Comparison of ENCODE assay signal across 15 cellular contexts in genomic region chr12:107277850-107278249, GRCh38.
DNase-seq lines count a peak whose midpoint lies in the region; ATAC-seq and TF ChIP-seq lines count a peak whose summit lies in the region.
"Had no signal": no experiment of that assay in that cellular context is flagged by ENCODE, and none has a peak within 500 bp of the region (broad histone marks: within the 10 kb centered on the region; RNA-seq: fewer than 3 reads in every experiment).

No MANE protein-coding gene starts in this region.

- in situ Hi-C loops in IMR-90 (cut with MboI; ENCODE audit: low sequenced_read_pairs) (no loop called here), astrocyte of the cerebellum (cut with HindIII; ENCODE audit: low sequenced_read_pairs) (no loop called here)

- H3K4me3 Mint-ChIP-seq in H9: no peak overlapping the region
- H3K4me3 Mint-ChIP-seq: activated T-helper 1 cell treated with anti-CD3 and anti-CD28 coated beads, Interleukin-12 subunit alpha, Interleukin-12 subunit beta, Interleukin-2, Interleukin-4 antibody, amounts not matched to agents 30 ng/mL and 10 ng/mL and 1 ng/mL, durations not matched to agents 14 hours and 24 hours and 36 hours; natural killer cell treated with Interleukin-12 subunit alpha and Interleukin-12 subunit beta and Interleukin-15 and Interleukin-18, amount 100 ng/mL, for 72 hours had no signal

- no peak for TF ChIP-seq POLR2A in IMR-90 (IDR thresholded peaks at IDR 0.05; ENCODE audit: low read depth, low read length)

- no peak overlapping the region for H3K18ac ChIP-seq in IMR-90 (ENCODE audit: low read depth, low read length)
- no peak overlapping the region for H3K18ac ChIP-seq in H9 (ENCODE audit: insufficient read length, low read depth, low read length)

- H2BK15ac ChIP-seq in IMR-90 (ENCODE audit: low read depth, low read length) (no peak overlapping the region), H9 (ENCODE audit: low read depth, low read length) (no peak overlapping the region)

- H3K27me3 Mint-ChIP-seq in H9 (ENCODE audit: low read depth): no peaks in the 10 kb centered on the region; the same call in 1 of the 2 replicates

- dilution Hi-C loops in IMR-90 (cut with HindIII; ENCODE audit: low sequenced_read_pairs, unreplicated experiment): no loop called here

- H3K9me3 ChIP-seq in IMR-90 (ENCODE audit: control insufficient read depth, insufficient read depth, low read length) (no peaks in the 10 kb centered on the region), aorta (ENCODE audit: control insufficient read depth, low read length) (peaks cover 5% of the 10 kb centered on the region), H9 (ENCODE audit: control insufficient read depth, low read depth, low read length) (no peaks in the 10 kb centered on the region)
- H3K9me3 ChIP-seq: upper lobe of right lung had no signal

- ATAC-seq in IMR-90 (ENCODE audit: low read depth) (no peak; the same call in 1 of the 2 replicates), aorta (ENCODE audit: low FRiP score) (no peak), GM21381 (IDR thresholded peaks at IDR 0.05; ENCODE audit: unreplicated experiment) (no peak)
- ATAC-seq: natural killer cell treated with Interleukin-12 subunit alpha and Interleukin-12 subunit beta and Interleukin-15 and Interleukin-18, amount 100 ng/mL, for 72 hours; upper lobe of right lung had no signal

- intact Hi-C loops in IMR-90 (cut with micrococcal nuclease) (no loop called here), aorta (cut with DNase I) (no loop called here)

- no peak overlapping the region for H3T11ph ChIP-seq in H9 (ENCODE audit: low read length)

- H2BK20ac ChIP-seq in IMR-90 (ENCODE audit: low read depth, low read length): no peak overlapping the region
- no peak overlapping the region for H2BK20ac ChIP-seq in H9 (ENCODE audit: low read depth, low read length, poor library complexity, severe bottlenecking)

- no peak for TF ChIP-seq RAD21 in IMR-90 (IDR thresholded peaks at IDR 0.05; ENCODE audit: low read length)

- DNase-seq in AG04449 (ENCODE audit: low read depth, low spot score): peak; percentile 16
- peak; percentile 84 for DNase-seq in IMR-90
- DNase-seq in astrocyte of the cerebellum (ENCODE audit: low read depth): peak; percentile 61
- peak; percentile 73 for DNase-seq in iris pigment epithelial cell (ENCODE audit: low read depth)
- DNase-seq in aorta: no peak
- no peak for DNase-seq in stimulated activated CD8-positive, alpha-beta memory T cell treated with anti-CD3 and anti-CD28 coated beads, Interleukin-4, amount 100 ng/mL, for 48 hours
- no peak for DNase-seq in H9
- DNase-seq: activated CD4-positive, alpha-beta T cell treated with anti-CD3 and anti-CD28 coated beads for 48 hours; small intestine; upper lobe of right lung had no signal

- H4K20me1 ChIP-seq in IMR-90 (ENCODE audit: insufficient read depth, low read length): no peaks in the 10 kb centered on the region
- no peaks in the 10 kb centered on the region for H4K20me1 ChIP-seq in H9 (ENCODE audit: control insufficient read depth, insufficient read depth, insufficient read length)
- H4K20me1 ChIP-seq: BLaER1 had no signal

- H3K9me3 Mint-ChIP-seq in H9: no peaks in the 10 kb centered on the region; a peak in 1 of 5 replicates
- H3K9me3 Mint-ChIP-seq: activated T-helper 1 cell treated with anti-CD3 and anti-CD28 coated beads, Interleukin-12 subunit alpha, Interleukin-12 subunit beta, Interleukin-2, Interleukin-4 antibody, amounts not matched to agents 30 ng/mL and 10 ng/mL and 1 ng/mL, durations not matched to agents 14 hours and 24 hours and 36 hours; natural killer cell treated with Interleukin-12 subunit alpha and Interleukin-12 subunit beta and Interleukin-15 and Interleukin-18, amount 100 ng/mL, for 72 hours had no signal

- H4K5ac ChIP-seq in IMR-90 (ENCODE audit: low read depth, low read length) (no peak overlapping the region; the same call in 1 of the 2 replicates), H9 (ENCODE audit: insufficient read length, low read depth, low read length) (no peak overlapping the region)

- H4K91ac ChIP-seq in IMR-90 (ENCODE audit: insufficient read depth, low read depth, low read length) (no peak overlapping the region), H9 (ENCODE audit: insufficient read length, low read depth, low read length) (no peak overlapping the region)

- no peak overlapping the region for H3K56ac ChIP-seq in IMR-90 (ENCODE audit: extremely low read depth, insufficient read depth, low read length)
- H3K56ac ChIP-seq in H9 (ENCODE audit: insufficient read length, low read depth, low read length): no peak overlapping the region

- no peaks in the 10 kb centered on the region for H3K36me3 ChIP-seq in IMR-90 (ENCODE audit: control insufficient read depth, insufficient read depth, low read length)
- H3K36me3 ChIP-seq in aorta (ENCODE audit: control insufficient read depth in 1 of 2, insufficient read depth in 2 of 2, low read length in 1 of 2): no peaks in the 10 kb centered on the region
- H3K36me3 ChIP-seq: BLaER1, cardiac muscle cell, upper lobe of right lung had no signal

- H3K9ac ChIP-seq in IMR-90 (ENCODE audit: low read depth, low read length): no peak overlapping the region
- no peak overlapping the region for H3K9ac ChIP-seq in H9 (ENCODE audit: extremely low read depth, insufficient read length, low read length)
- H3K9ac ChIP-seq: BLaER1 had no signal

- H3K4ac ChIP-seq in IMR-90 (ENCODE audit: low read depth, low read length) (no peak overlapping the region), H9 (ENCODE audit: low read depth, low read length) (no peak overlapping the region)

- H3K27ac ChIP-seq in IMR-90 (ENCODE audit: insufficient read depth, low read length) (no peak overlapping the region), aorta (ENCODE audit: low read depth in 1 of 2, low read length in 2 of 2) (no peak overlapping the region), H9 (ENCODE audit: insufficient read length, low read depth, low read length) (no peak overlapping the region)
- H3K27ac ChIP-seq: BLaER1, cardiac muscle cell, upper lobe of right lung had no signal

- no peaks in the 10 kb centered on the region for H3K27me3 ChIP-seq in IMR-90 (ENCODE audit: control insufficient read depth, insufficient read depth, low read length)
- no peaks in the 10 kb centered on the region for H3K27me3 ChIP-seq in aorta (ENCODE audit: control insufficient read depth in 1 of 2, insufficient read depth in 2 of 2, low read length in 1 of 2)
- no peaks in the 10 kb centered on the region for H3K27me3 ChIP-seq in H9 (ENCODE audit: insufficient read depth, low read length)
- H3K27me3 ChIP-seq: BLaER1, cardiac muscle cell, upper lobe of right lung had no signal

- TF ChIP-seq CTCF in AG04449 (IDR thresholded peaks at IDR 0.05; ENCODE audit: insufficient read depth, low read length, missing control alignments): no peak
- no peak for TF ChIP-seq CTCF in IMR-90 (conservative IDR thresholded peaks at IDR 0.05; ENCODE audit: low read depth, low read length)
- TF ChIP-seq CTCF in astrocyte of the cerebellum (IDR thresholded peaks at IDR 0.05; ENCODE audit: low read depth, low read length, missing control alignments): no peak
- no peak for TF ChIP-seq CTCF in H9 (conservative IDR thresholded peaks at IDR 0.05)

- no peak overlapping the region for H3K23ac ChIP-seq in IMR-90 (ENCODE audit: low read depth, low read length)
- no peak overlapping the region for H3K23ac ChIP-seq in H9 (ENCODE audit: insufficient read length, low read depth, low read length)

- no peak overlapping the region for H2AK5ac ChIP-seq in IMR-90 (ENCODE audit: low read depth, low read length)
- H2AK5ac ChIP-seq in H9 (ENCODE audit: insufficient read length, low read length): no peak overlapping the region

- no peak overlapping the region for H2AK9ac ChIP-seq in IMR-90 (replicated peaks; ENCODE audit: low read depth, low read length, poor library complexity)

- no peaks in the 10 kb centered on the region for H3K79me2 ChIP-seq in H9 (ENCODE audit: insufficient read depth, low read length)

- H3K14ac ChIP-seq in IMR-90 (replicated peaks; ENCODE audit: low read depth, low read length) (no peak overlapping the region), H9 (ENCODE audit: insufficient read depth, low read length) (no peak overlapping the region)

- H3K4me3 ChIP-seq in AG04449 (ENCODE audit: low read depth, low read length): no peak overlapping the region
- H3K4me3 ChIP-seq in IMR-90 (ENCODE audit: insufficient read depth, low read depth, low read length): no peak overlapping the region
- no peak overlapping the region for H3K4me3 ChIP-seq in astrocyte of the cerebellum (ENCODE audit: low read depth, low read length)
- no peak overlapping the region for H3K4me3 ChIP-seq in aorta (ENCODE audit: low read length in 2 of 2)
- H3K4me3 ChIP-seq: BLaER1, cardiac muscle cell, upper lobe of right lung had no signal

- H3K4me1 ChIP-seq in IMR-90 (ENCODE audit: control insufficient read depth, insufficient read depth, low read length) (no peaks in the 10 kb centered on the region), aorta (ENCODE audit: control insufficient read depth in 1 of 2, insufficient read depth in 2 of 2, low read length in 2 of 2) (no peaks in the 10 kb centered on the region), H9 (ENCODE audit: insufficient read depth, low read length) (no peaks in the 10 kb centered on the region)
- H3K4me1 ChIP-seq: BLaER1, upper lobe of right lung had no signal

- H3K4me2 ChIP-seq in IMR-90 (ENCODE audit: low read depth, low read length) (no peak overlapping the region; the same call in 1 of the 2 replicates), H9 (ENCODE audit: insufficient read depth, insufficient read length, low read length) (no peak overlapping the region)
- H3K4me2 ChIP-seq: BLaER1 had no signal

- 20% methylated on average over 1 of the region's 1 CpG; no CpG with 5 or more reads in 1 of the 2 experiments for WGBS in IMR-90 (ENCODE audit: extremely low coverage in 2 of 2, insufficient read length in 1 of 2), 2 experiments
- WGBS in aorta, 2 donors: 47 to 53% methylated on average over 1 of the region's 1 CpG
- no CpG with 5 or more reads among the region's 1 CpG for WGBS in H9 (ENCODE audit: extremely low coverage, insufficient read length, low lambda C conversion rate)

- H2BK120ac ChIP-seq in IMR-90 (ENCODE audit: low read depth, low read length) (no peak overlapping the region; the same call in 1 of the 2 replicates), H9 (ENCODE audit: low read depth, low read length, poor library complexity, severe bottlenecking) (no peak overlapping the region)

- CTCF ChIA-PET in AG04449 (lab: Yijun Ruan, JAX) (no interaction called here), IMR-90 (lab: Yijun Ruan, JAX) (interaction anchor here (0.6 kb wide), 1 partner anchor 41 kb away, joined by 3 read pairs; no protein-coding TSS in a partner anchor)

- H4K8ac ChIP-seq in IMR-90 (ENCODE audit: low read depth in 2 of 2, low read length in 2 of 2) (no peak overlapping the region), H9 (replicated peaks; ENCODE audit: insufficient read length, low read depth, low read length) (no peak overlapping the region)

- H2AFZ ChIP-seq in IMR-90 (replicated peaks; ENCODE audit: low read length, poor library complexity) (no peak overlapping the region), H9 (ENCODE audit: low read length) (no peak overlapping the region)

- no peaks in the 10 kb centered on the region for H3K4me1 Mint-ChIP-seq in H9

- no peak overlapping the region for H2BK12ac ChIP-seq in H9 (ENCODE audit: insufficient read length, low read depth, low read length)

- H3K9me1 ChIP-seq in IMR-90 (ENCODE audit: insufficient read depth, low read length): no peaks in the 10 kb centered on the region

- H3K79me1 ChIP-seq in IMR-90 (ENCODE audit: low read depth in 1 of 2, low read length in 2 of 2) (no peaks in the 10 kb centered on the region), H9 (ENCODE audit: insufficient read depth, low read depth, low read length, poor library complexity, severe bottlenecking) (no peaks in the 10 kb centered on the region)

- H3K36me3 Mint-ChIP-seq in H9 (ENCODE audit: insufficient read depth in 1 of 3, low read depth in 3 of 3): no peaks in the 10 kb centered on the region
- H3K36me3 Mint-ChIP-seq: natural killer cell treated with Interleukin-12 subunit alpha and Interleukin-12 subunit beta and Interleukin-15 and Interleukin-18, amount 100 ng/mL, for 72 hours had no signal

- POLR2A ChIA-PET in AG04449 (lab: Yijun Ruan, JAX): no interaction called here
- POLR2A ChIA-PET in IMR-90 (lab: Charles Lee; ENCODE audit: unreplicated experiment): no interaction called here

- no peak overlapping the region for H3K27ac Mint-ChIP-seq in H9
- H3K27ac Mint-ChIP-seq: activated T-helper 1 cell treated with anti-CD3 and anti-CD28 coated beads, Interleukin-12 subunit alpha, Interleukin-12 subunit beta, Interleukin-2, Interleukin-4 antibody, amounts not matched to agents 30 ng/mL and 10 ng/mL and 1 ng/mL, durations not matched to agents 14 hours and 24 hours and 36 hours; natural killer cell treated with Interleukin-12 subunit alpha and Interleukin-12 subunit beta and Interleukin-15 and Interleukin-18, amount 100 ng/mL, for 72 hours had no signal

- H3K23me2 ChIP-seq in H9 (ENCODE audit: insufficient read length, low read depth, low read length, poor library complexity, severe bottlenecking): no peaks in the 10 kb centered on the region

- no TSS peak for BruUV-seq in IMR-90 (replicated peaks; lab: Mats Ljungman, UMichigan)

- H2BK5ac ChIP-seq in IMR-90 (ENCODE audit: low read depth, low read length, poor library complexity, severe bottlenecking) (no peak overlapping the region), H9 (ENCODE audit: insufficient read length, low read length) (no peak overlapping the region)

Comparison
In these comparisons a context has a peak if more than half of its experiments do, and no peak if none do; other contexts are left out.
1. DNase-seq: peak in AG04449 (single experiment), IMR-90 (single experiment), astrocyte of the cerebellum (single experiment) and iris pigment epithelial cell (single experiment); none in aorta (0 of 2), stimulated activated CD8-positive, alpha-beta memory T cell treated with anti-CD3 and anti-CD28 coated beads, Interleukin-4, amount 100 ng/mL, for 48 hours (single experiment) and H9 (single experiment).